9 cellular contexts compared by ENCODE assay signal in genomic region chr19:2607712-2608601, GRCh38.
DNase-seq lines count a peak whose midpoint lies in the region; ATAC-seq and TF ChIP-seq lines count a peak whose summit lies in the region.
"Had no signal": no experiment of that assay in that cellular context is flagged by ENCODE, and none has a peak within 500 bp of the region (broad histone marks: within the 10 kb centered on the region; RNA-seq: fewer than 3 reads in every experiment).

No MANE protein-coding gene starts in this region.

- no peak for TF ChIP-seq POLR2A in body of pancreas (IDR thresholded peaks at IDR 0.05)

- no peak overlapping the region for H3K27ac ChIP-seq in body of pancreas

- peaks cover 15% of the 10 kb centered on the region for H3K4me1 ChIP-seq in body of pancreas

- H3K9me3 ChIP-seq in body of pancreas = no peaks in the 10 kb centered on the region

- H3K36me3 ChIP-seq in body of pancreas (replicated peaks in 1 of 2; ENCODE audit: insufficient read depth in 1 of 2, low read depth in 2 of 2) = no peaks in the 10 kb centered on the region
- H3K36me3 ChIP-seq: heart left ventricle had no signal

- TF ChIP-seq CTCF in body of pancreas (IDR thresholded peaks at IDR 0.05) = no peak

- ATAC-seq in GM19324 (IDR thresholded peaks at IDR 0.05; ENCODE audit: low FRiP score, unreplicated experiment) (peak; percentile 54), HG03520 (IDR thresholded peaks at IDR 0.05; ENCODE audit: unreplicated experiment) (peak; percentile 36), sciatic nerve (no peak), body of pancreas (no peak)
- ATAC-seq: heart left ventricle had no signal

- DNase-seq in activated T-cell treated with anti-CD3 and anti-CD28 coated beads for 4 hours = peak; percentile 91
- DNase-seq in sciatic nerve (ENCODE audit: low spot score) = peak; percentile 58
- DNase-seq in OCI-M2 (lab: John Stamatoyannopoulos, UW; ENCODE audit: unreplicated experiment) = no peak
- DNase-seq in SKM-1 (lab: John Stamatoyannopoulos, UW; ENCODE audit: unreplicated experiment) = no peak
- no peak for DNase-seq in body of pancreas
- no peak for DNase-seq in UCSD-AML1 (lab: John Stamatoyannopoulos, UW; ENCODE audit: unreplicated experiment)

- WGBS in body of pancreas, 2 donors = 75 to 79% methylated on average over 42 to 45 of the region's 47 CpGs

- no peak overlapping the region for H3K4me3 ChIP-seq in body of pancreas

- intact Hi-C loops in sciatic nerve (cut with DNase I) (no loop called here), body of pancreas (cut with DNase I) (no loop called here)

- H3K27me3 ChIP-seq in body of pancreas = no peaks in the 10 kb centered on the region
- H3K27me3 ChIP-seq: heart left ventricle had no signal

Comparison
In these comparisons a context has a peak if more than half of its experiments do, and no peak if none do; other contexts are left out.
1. ATAC-seq: peak in GM19324 (single experiment) and HG03520 (single experiment); none in sciatic nerve (single experiment) and body of pancreas (single experiment).
2. DNase-seq: peak in activated T-cell treated with anti-CD3 and anti-CD28 coated beads for 4 hours (single experiment) and sciatic nerve (single experiment); none in OCI-M2 (single experiment), SKM-1 (single experiment), body of pancreas (0 of 4) and UCSD-AML1 (single experiment).